ENCODE assay signal across 12 cellular contexts in genomic region chr12:57079821-57080220, GRCh38. TPM values are rescaled to one million over a fixed set of nuclear protein-coding genes. Genes with fewer than 3 reads are reported as not detected.
DNase-seq lines count a peak whose midpoint lies in the region; ATAC-seq, FAIRE-seq and TF ChIP-seq lines count a peak whose summit lies in the region.
"Had no signal": no experiment of that assay in that cellular context is flagged by ENCODE, and none has a peak within 500 bp of the region (broad histone marks: within the 10 kb centered on the region; RNA-seq: fewer than 3 reads in every experiment).

No MANE protein-coding gene starts in this region.

- peaks cover 19% of the 10 kb centered on the region for H3K36me3 Mint-ChIP-seq in GM23338 (ENCODE audit: low read depth)

- WGBS in sigmoid colon, 2 donors: 82 to 95% methylated on average over 1 of the region's 1 CpG

- CTCF ChIA-PET in PC-9 (lab: Charles Lee) (interaction anchor here (0.7 to 2.6 kb wide), 5 partner anchors 13 to 134 kb away, joined by 3 to 23 read pairs (median 3); partner anchors contain the start of gene STAT6), endothelial cell of umbilical vein (lab: Charles Lee) (interaction anchor here (1.0 to 4.2 kb wide), 10 partner anchors 7 to 103 kb away, joined by 3 to 71 read pairs (median 6); partner anchors contain the start of gene STAT6)

- dilution Hi-C loops in endothelial cell of umbilical vein (cut with MboI; ENCODE audit: extremely low pct_ligation_motif_present, low sequenced_read_pairs): no loop called here

- DNase-seq in GM23338 (ENCODE audit: low spot score) (peak; percentile 30), PC-9 (no peak), endothelial cell of umbilical vein (ENCODE audit: low read depth, low spot score) (no peak), sigmoid colon (no peak), foreskin melanocyte (no peak), urothelium cell line (ENCODE audit: low spot score) (no peak)
- DNase-seq: activated effector memory CD4-positive, alpha-beta T cell treated with Interleukin-2 at 50 U/mL for 16 hours; effector memory CD4-positive, alpha-beta T cell; NCI-H345 had no signal

- BruUV-seq in PC-9 (replicated peaks; lab: Mats Ljungman, UMichigan) (no TSS peak), endothelial cell of umbilical vein (replicated peaks; lab: Mats Ljungman, UMichigan) (no TSS peak)

- POLR2A ChIA-PET in PC-9 (lab: Charles Lee; ENCODE audit: unreplicated experiment): interaction anchor here (0.6 kb wide), 1 partner anchor 10 kb away, joined by 6 read pairs; no protein-coding TSS in a partner anchor
- POLR2A ChIA-PET in endothelial cell of umbilical vein (lab: Charles Lee): no interaction called here

- H3F3A ChIP-seq in GM23338 (replicated peaks; ENCODE audit: low read depth) (peaks cover 4% of the 10 kb centered on the region; the same call in 1 of the 2 replicates), PC-9 (ENCODE audit: insufficient read depth, low read depth) (peaks cover 6% of the 10 kb centered on the region; the same call in 1 of the 2 replicates)

- no peak for TF ChIP-seq EP300 in sigmoid colon (IDR thresholded peaks at IDR 0.05)

- H3K4me1 Mint-ChIP-seq in GM23338: peaks cover 6% of the 10 kb centered on the region

- H3K79me2 ChIP-seq in GM23338 (replicated peaks; ENCODE audit: insufficient read depth) (peaks cover 24% of the 10 kb centered on the region), PC-9 (ENCODE audit: low read depth) (peaks cover 18% of the 10 kb centered on the region), endothelial cell of umbilical vein (ENCODE audit: control insufficient read depth, insufficient read depth, low read length) (peaks cover 4% of the 10 kb centered on the region)

- H3K27me3 Mint-ChIP-seq in GM23338 (ENCODE audit: insufficient read depth, low read depth, poor library complexity): peaks cover 8% of the 10 kb centered on the region

- TF ChIP-seq CTCF in GM23338 (conservative IDR thresholded peaks at IDR 0.05; ENCODE audit: low read depth in 2 of 2): no peak
- no peak for TF ChIP-seq CTCF in PC-9 (conservative IDR thresholded peaks at IDR 0.05)
- no peak for TF ChIP-seq CTCF in endothelial cell of umbilical vein (IDR thresholded peaks at IDR 0.05; ENCODE audit: extremely low read depth in 1 of 2, insufficient read depth in 1 of 2, low read depth in 1 of 2, low read length in 2 of 2)
- TF ChIP-seq CTCF in sigmoid colon (IDR thresholded peaks at IDR 0.05): no peak

- no peaks in the 10 kb centered on the region for H3K27me3 ChIP-seq in GM23338 (ENCODE audit: insufficient read depth)
- no peaks in the 10 kb centered on the region for H3K27me3 ChIP-seq in PC-9 (ENCODE audit: insufficient read depth, low read depth)
- H3K27me3 ChIP-seq in endothelial cell of umbilical vein (ENCODE audit: control insufficient read depth in 2 of 2, insufficient read depth in 2 of 2, low read length in 2 of 2): no peaks in the 10 kb centered on the region
- no peaks in the 10 kb centered on the region for H3K27me3 ChIP-seq in sigmoid colon
- H3K27me3 ChIP-seq: ovary had no signal

- H4K20me1 ChIP-seq in GM23338 (replicated peaks; ENCODE audit: insufficient read depth) (peaks cover 8% of the 10 kb centered on the region; the same call in 1 of the 2 replicates), PC-9 (ENCODE audit: insufficient read depth) (no peaks in the 10 kb centered on the region), endothelial cell of umbilical vein (replicated peaks; ENCODE audit: control insufficient read depth, extremely low read depth, insufficient read depth, low read length) (no peaks in the 10 kb centered on the region)

- no peaks in the 10 kb centered on the region for H3K9me3 Mint-ChIP-seq in GM23338

- H3K36me3 ChIP-seq in GM23338 (ENCODE audit: insufficient read depth) (no peaks in the 10 kb centered on the region), PC-9 (ENCODE audit: low read depth) (no peaks in the 10 kb centered on the region), endothelial cell of umbilical vein (ENCODE audit: control insufficient read depth in 2 of 2, extremely low read depth in 1 of 2, insufficient read depth in 2 of 2, low read length in 2 of 2) (no peaks in the 10 kb centered on the region), sigmoid colon (peaks cover 0 to 7% (median 0%) of the 10 kb centered on the region in 4 donors)
- H3K36me3 ChIP-seq: ovary had no signal

- H3K27ac ChIP-seq in GM23338 (ENCODE audit: low read depth): no peak overlapping the region
- peak overlapping the region; percentile 59; the same call in 1 of the 2 replicates for H3K27ac ChIP-seq in PC-9
- H3K27ac ChIP-seq in endothelial cell of umbilical vein (ENCODE audit: insufficient read depth, low read depth, low read length): no peak overlapping the region
- peak overlapping the region; percentile 84 to 89 (median 88) for H3K27ac ChIP-seq in sigmoid colon

- peaks cover 5% of the 10 kb centered on the region; the same call in 1 of the 2 replicates for H3K4me1 ChIP-seq in GM23338 (ENCODE audit: insufficient read depth)
- peaks cover 13% of the 10 kb centered on the region for H3K4me1 ChIP-seq in PC-9 (replicated peaks; ENCODE audit: insufficient read depth)
- H3K4me1 ChIP-seq in endothelial cell of umbilical vein (ENCODE audit: control insufficient read depth, extremely low read depth, insufficient read depth, low read length): peaks cover 10% of the 10 kb centered on the region
- H3K4me1 ChIP-seq in sigmoid colon: peaks cover 0 to 22% (median 19%) of the 10 kb centered on the region in 4 donors

- H3K27ac Mint-ChIP-seq in GM23338: no peak overlapping the region

- H3K9me2 ChIP-seq in GM23338 (ENCODE audit: insufficient read depth) (no peaks in the 10 kb centered on the region), PC-9 (ENCODE audit: insufficient read depth) (no peaks in the 10 kb centered on the region)

- TF ChIP-seq POLR2A in endothelial cell of umbilical vein (IDR thresholded peaks at IDR 0.05; ENCODE audit: low read depth, low read length): no peak
- no peak for TF ChIP-seq POLR2A in sigmoid colon (IDR thresholded peaks at IDR 0.05)

- H3K9me1 ChIP-seq in endothelial cell of umbilical vein (replicated peaks; ENCODE audit: control insufficient read depth, extremely low read depth, insufficient read depth, low read length): no peaks in the 10 kb centered on the region

- intact Hi-C loops in PC-9 (cut with micrococcal nuclease; ENCODE audit: unreplicated experiment): loop anchor here (1.0 to 2.0 kb wide), 2 partner anchors 7 to 33 kb away; no protein-coding TSS in a partner anchor
- intact Hi-C loops in endothelial cell of umbilical vein (cut with micrococcal nuclease): no loop called here
- intact Hi-C loops in sigmoid colon (cut with DNase I): no loop called here

- peak overlapping the region; percentile 97; the same call in 2 of the 3 replicates for H3K4me3 Mint-ChIP-seq in GM23338

- H3K4me3 ChIP-seq in GM23338 (no peak overlapping the region), PC-9 (peak overlapping the region; percentile 53; the same call in 1 of the 2 replicates), endothelial cell of umbilical vein (replicated peaks in 1 of 3; ENCODE audit: insufficient read depth in 1 of 3, low read depth in 1 of 3, low read length in 3 of 3) (no peak overlapping the region), sigmoid colon (no peak overlapping the region)

- H2AFZ ChIP-seq in GM23338 (no peak overlapping the region), PC-9 (peak overlapping the region; percentile 74; the same call in 1 of the 2 replicates), endothelial cell of umbilical vein (ENCODE audit: low read depth, low read length) (peak overlapping the region; percentile 15)

- no peaks in the 10 kb centered on the region for H3K9me3 ChIP-seq in PC-9 (ENCODE audit: insufficient read depth, low read depth)
- H3K9me3 ChIP-seq in endothelial cell of umbilical vein (replicated peaks; ENCODE audit: control insufficient read depth, insufficient read depth, low read length): no peaks in the 10 kb centered on the region
- H3K9me3 ChIP-seq in sigmoid colon: no peaks in the 10 kb centered on the region
- H3K9me3 ChIP-seq: ovary had no signal

- peak; percentile 33 for FAIRE-seq in endothelial cell of umbilical vein (lab: Jason Lieb, UNC)
- no peak for FAIRE-seq in urothelium cell line (lab: Jason Lieb, UNC)

- H3K9ac ChIP-seq in endothelial cell of umbilical vein (replicated peaks; ENCODE audit: extremely low read depth, insufficient read depth, low read length): no peak overlapping the region

- ATAC-seq in GM23338 (no peak), GM18498 (IDR thresholded peaks at IDR 0.05; ENCODE audit: unreplicated experiment) (no peak), HG02885 (IDR thresholded peaks at IDR 0.05; ENCODE audit: poor library complexity, unreplicated experiment) (no peak)

- H3K4me2 ChIP-seq in GM23338 (0 out of 2 replicates have a peak overlapping the region, but pooled peaks have one; percentile 68), PC-9 (peak overlapping the region; percentile 74), endothelial cell of umbilical vein (ENCODE audit: insufficient read depth, low read length) (no peak overlapping the region)

RNA-seq across cellular contexts. Expression of gene NEMP1, which starts 1.2 kb away (rescaled TPM):
- 35.0 and 36.3 TPM in 2 replicates for total RNA-seq in GM23338 (2014; rRNA removed; shearing (Covaris generic))
- polyA plus RNA-seq in GM23338 (2016; fragmentation: Nextera tagmentation; extraction: Ambion mirVana) (10.3 and 11.9 TPM in 2 replicates), endothelial cell of umbilical vein (9.0 and 10.8 TPM in 2 replicates), sigmoid colon (1 to 10 TPM in 1 of 3 donors, under 1 TPM in 2; 0.60 to 6.2 (median 0.92) TPM)
- total RNA-seq in PC-9 (2021) (28.9 and 36.6 TPM in 2 replicates), endothelial cell of umbilical vein (21.5 and 27.7 TPM in 2 replicates), sigmoid colon (10 to 100 TPM; 11.5 to 13.6 (median 12.7) TPM)
- 6.7 TPM in 2 replicates for polyA plus RNA-seq in endothelial cell of umbilical vein (2011; cell fraction: cytosol; rRNA removed)
- polyA plus RNA-seq in endothelial cell of umbilical vein (2011; cell fraction: nucleus; rRNA removed): 32.5 and 40.5 TPM in 2 replicates
- 7.4 and 11.7 TPM in 2 replicates for polyA plus RNA-seq in endothelial cell of umbilical vein (2012)
- polyA minus RNA-seq in endothelial cell of umbilical vein: 19.8 and 21.7 TPM in 2 replicates
- polyA minus RNA-seq in endothelial cell of umbilical vein (2011; cell fraction: cytosol; rRNA and poly(A)+ RNA removed): 18.2 TPM
- 9.5 and 17.7 TPM in 2 replicates for polyA minus RNA-seq in endothelial cell of umbilical vein (2011; cell fraction: nucleus; rRNA and poly(A)+ RNA removed)

RNA-seq across cellular contexts. Expression of gene NAB2, which starts 9.1 kb away (rescaled TPM):
- total RNA-seq in GM23338 (2014; rRNA removed; shearing (Covaris generic)): 19.8 and 20.8 TPM in 2 replicates
- polyA plus RNA-seq in GM23338 (2016; fragmentation: Nextera tagmentation; extraction: Ambion mirVana) (6.5 and 6.6 TPM in 2 replicates), endothelial cell of umbilical vein (14.6 and 19.5 TPM in 2 replicates), sigmoid colon (1 to 10 TPM; 2.5 to 9.5 (median 5.4) TPM)
- total RNA-seq in PC-9 (2021) (13.8 and 20.2 TPM in 2 replicates), endothelial cell of umbilical vein (13.4 and 15.9 TPM in 2 replicates), sigmoid colon (10 to 100 TPM; 24.8 to 28.9 (median 27.4) TPM)
- polyA plus RNA-seq in endothelial cell of umbilical vein (2011; cell fraction: cytosol; rRNA removed): 9.2 and 11.3 TPM in 2 replicates
- polyA plus RNA-seq in endothelial cell of umbilical vein (2011; cell fraction: nucleus; rRNA removed): 11.9 and 14.2 TPM in 2 replicates
- 6.5 and 11.1 TPM in 2 replicates for polyA plus RNA-seq in endothelial cell of umbilical vein (2012)
- polyA minus RNA-seq in endothelial cell of umbilical vein: 20.5 and 21.2 TPM in 2 replicates
- polyA minus RNA-seq in endothelial cell of umbilical vein (2011; cell fraction: cytosol; rRNA and poly(A)+ RNA removed): 10.1 TPM
- 4.5 and 6.8 TPM in 2 replicates for polyA minus RNA-seq in endothelial cell of umbilical vein (2011; cell fraction: nucleus; rRNA and poly(A)+ RNA removed)

RNA-seq across cellular contexts. Expression of gene MYO1A, which starts 29.9 kb away (rescaled TPM):
- total RNA-seq in GM23338 (2014; rRNA removed; shearing (Covaris generic)): not detected in 2 replicates
- polyA plus RNA-seq in GM23338 (2016; fragmentation: Nextera tagmentation; extraction: Ambion mirVana) (not detected in 2 replicates), endothelial cell of umbilical vein (not detected in 2 replicates), sigmoid colon (100 to 1,000 TPM in 2 of 3 donors, 10 to 100 TPM in 1; 89.5 to 112 (median 103) TPM)
- total RNA-seq in PC-9 (2021) (not detected in 2 replicates), endothelial cell of umbilical vein (not detected in 2 replicates), sigmoid colon (1 to 10 TPM in 2 of 4 donors, under 1 TPM in 2; 0.71 to 7.2 (median 1.3) TPM)
- not detected in 2 replicates for polyA plus RNA-seq in endothelial cell of umbilical vein (2011; cell fraction: cytosol; rRNA removed)
- polyA plus RNA-seq in endothelial cell of umbilical vein (2011; cell fraction: nucleus; rRNA removed): 0.07 TPM in 1 of 2 replicates, not detected in the other
- polyA plus RNA-seq in endothelial cell of umbilical vein (2012): not detected in 2 replicates
- 0.10 TPM in 1 of 2 replicates, not detected in the other for polyA minus RNA-seq in endothelial cell of umbilical vein
- not detected for polyA minus RNA-seq in endothelial cell of umbilical vein (2011; cell fraction: cytosol; rRNA and poly(A)+ RNA removed)
- polyA minus RNA-seq in endothelial cell of umbilical vein (2011; cell fraction: nucleus; rRNA and poly(A)+ RNA removed): 0.24 and 0.29 TPM in 2 replicates

RNA-seq across cellular contexts. Expression of gene STAT6, which starts 31.3 kb away (rescaled TPM):
- total RNA-seq in GM23338 (2014; rRNA removed; shearing (Covaris generic)): 26.3 and 28.1 TPM in 2 replicates
- polyA plus RNA-seq in GM23338 (2016; fragmentation: Nextera tagmentation; extraction: Ambion mirVana) (11.0 and 14.3 TPM in 2 replicates), endothelial cell of umbilical vein (147 and 164 TPM in 2 replicates), sigmoid colon (100 to 1,000 TPM in 2 of 3 donors, 10 to 100 TPM in 1; 66.1 to 210 (median 123) TPM)
- total RNA-seq in PC-9 (2021) (112 and 122 TPM in 2 replicates), endothelial cell of umbilical vein (101 and 136 TPM in 2 replicates), sigmoid colon (100 to 1,000 TPM; 105 to 163 (median 113) TPM)
- polyA plus RNA-seq in endothelial cell of umbilical vein (2011; cell fraction: cytosol; rRNA removed): 90.9 and 106 TPM in 2 replicates
- 343 and 418 TPM in 2 replicates for polyA plus RNA-seq in endothelial cell of umbilical vein (2011; cell fraction: nucleus; rRNA removed)
- polyA plus RNA-seq in endothelial cell of umbilical vein (2012): 112 and 122 TPM in 2 replicates
- polyA minus RNA-seq in endothelial cell of umbilical vein: 126 and 150 TPM in 2 replicates
- polyA minus RNA-seq in endothelial cell of umbilical vein (2011; cell fraction: cytosol; rRNA and poly(A)+ RNA removed): 47.6 TPM
- polyA minus RNA-seq in endothelial cell of umbilical vein (2011; cell fraction: nucleus; rRNA and poly(A)+ RNA removed): 64.2 and 65.2 TPM in 2 replicates

RNA-seq across cellular contexts. Expression of gene LRP1, which starts 48.5 kb away (rescaled TPM):
- total RNA-seq in GM23338 (2014; rRNA removed; shearing (Covaris generic)): 130 and 145 TPM in 2 replicates
- polyA plus RNA-seq in GM23338 (2016; fragmentation: Nextera tagmentation; extraction: Ambion mirVana) (26.6 and 29.9 TPM in 2 replicates), endothelial cell of umbilical vein (1.5 and 1.6 TPM in 2 replicates), sigmoid colon (10 to 100 TPM; 11.4 to 57.9 (median 14.1) TPM)
- total RNA-seq in PC-9 (2021) (51.4 and 70.1 TPM in 2 replicates), endothelial cell of umbilical vein (3.8 and 4.6 TPM in 2 replicates), sigmoid colon (100 to 1,000 TPM; 147 to 262 (median 204) TPM)
- polyA plus RNA-seq in endothelial cell of umbilical vein (2011; cell fraction: cytosol; rRNA removed): 1.5 and 2.4 TPM in 2 replicates
- polyA plus RNA-seq in endothelial cell of umbilical vein (2011; cell fraction: nucleus; rRNA removed): 2.3 and 3.1 TPM in 2 replicates
- 2.7 and 9.0 TPM in 2 replicates for polyA plus RNA-seq in endothelial cell of umbilical vein (2012)
- polyA minus RNA-seq in endothelial cell of umbilical vein: 7.8 and 9.3 TPM in 2 replicates
- 3.2 TPM for polyA minus RNA-seq in endothelial cell of umbilical vein (2011; cell fraction: cytosol; rRNA and poly(A)+ RNA removed)
- polyA minus RNA-seq in endothelial cell of umbilical vein (2011; cell fraction: nucleus; rRNA and poly(A)+ RNA removed): 4.3 and 5.0 TPM in 2 replicates

Comparison
In these comparisons a context has a peak if more than half of its experiments do, and no peak if none do; other contexts are left out.
1. H3K27ac ChIP-seq: peak in PC-9 (single experiment) and sigmoid colon (4 of 4); none in GM23338 (single experiment) and endothelial cell of umbilical vein (single experiment).